In genomic region chr3:102485701-102486100, GRCh38 we compare ENCODE assay signal across 20 cellular contexts. TPM values are rescaled to one million over a fixed set of nuclear protein-coding genes. Genes with fewer than 3 reads are reported as not detected.
DNase-seq lines count a peak whose midpoint lies in the region; FAIRE-seq and TF ChIP-seq lines count a peak whose summit lies in the region.
"Had no signal": no experiment of that assay in that cellular context is flagged by ENCODE, and none has a peak within 500 bp of the region (broad histone marks: within the 10 kb centered on the region; RNA-seq: fewer than 3 reads in every experiment).

No MANE protein-coding gene starts in this region.

- intact Hi-C loops in PC-9 (cut with micrococcal nuclease; ENCODE audit: unreplicated experiment), result no loop called here

- H3K9me2 ChIP-seq in PC-9 (ENCODE audit: insufficient read depth), result no peaks in the 10 kb centered on the region

- no TSS peak for BruUV-seq in PC-9 (replicated peaks; lab: Mats Ljungman, UMichigan)

- no peak for TF ChIP-seq CTCF in PC-9 (conservative IDR thresholded peaks at IDR 0.05)
- TF ChIP-seq CTCF in epithelial cell of esophagus (IDR thresholded peaks at IDR 0.05; ENCODE audit: insufficient read depth, low read depth, low read length, missing control alignments), result no peak

- no peak for DNase-seq in PC-9
- peak; percentile 48 for DNase-seq in epithelial cell of esophagus (ENCODE audit: low read depth)
- peak; percentile 8 for DNase-seq in kidney tubule cell (ENCODE audit: low spot score)
- no peak for DNase-seq in urothelium cell line (ENCODE audit: low spot score)
- no peak for DNase-seq in activated CD4-positive, CD25-positive, alpha-beta regulatory T cell treated with anti-CD3 and anti-CD28 coated beads, Interleukin-2, amount 50 U/mL, for 72 hours
- no peak for DNase-seq in NCI-H2107 treated with DMSO at 0.1 percent for 48 hours (lab: John Stamatoyannopoulos, UW; ENCODE audit: unreplicated experiment)
- DNase-seq in NCI-H510A treated with DMSO at 0.1 percent for 48 hours (lab: John Stamatoyannopoulos, UW), result no peak
- DNase-seq: C1 segment of cervical spinal cord; Calu3; CD4-positive, alpha-beta memory T cell; COR-L47; DMS53; DMS79 treated with DMSO at 0.1 percent for 48 hours; GF-D8; H9 had no signal

- peaks cover 6% of the 10 kb centered on the region; the same call in 1 of the 2 replicates for H3K4me1 ChIP-seq in PC-9 (replicated peaks; ENCODE audit: insufficient read depth)

- H3K4me2 ChIP-seq in PC-9, result no peak overlapping the region

- no peak overlapping the region for H3K4me3 ChIP-seq in PC-9
- H3K4me3 ChIP-seq in epithelial cell of esophagus (ENCODE audit: low read length), result no peak overlapping the region

- CTCF ChIA-PET in PC-9 (lab: Charles Lee), result no interaction called here

- H3K9me3 ChIP-seq in PC-9 (ENCODE audit: insufficient read depth, low read depth), result no peaks in the 10 kb centered on the region; the same call in 1 of the 2 replicates

- H3F3A ChIP-seq in PC-9 (ENCODE audit: insufficient read depth, low read depth), result 0 out of 2 replicates have a peak, but pooled peaks cover 3% of the 10 kb centered on the region

- POLR2A ChIA-PET in PC-9 (lab: Charles Lee; ENCODE audit: unreplicated experiment), result no interaction called here

- no peaks in the 10 kb centered on the region for H4K20me1 ChIP-seq in PC-9 (ENCODE audit: insufficient read depth)

- FAIRE-seq in urothelium cell line (lab: Jason Lieb, UNC), result peak; percentile 17
- FAIRE-seq: GM12891, GM18507, H1 had no signal

- H3K79me2 ChIP-seq in PC-9 (ENCODE audit: low read depth), result no peaks in the 10 kb centered on the region

- H2AFZ ChIP-seq in PC-9, result peak overlapping the region; percentile 10; the same call in 1 of the 2 replicates

- H3K36me3 ChIP-seq in PC-9 (ENCODE audit: low read depth), result no peaks in the 10 kb centered on the region

- H3K27me3 ChIP-seq in PC-9 (ENCODE audit: insufficient read depth, low read depth), result no peaks in the 10 kb centered on the region

- H3K27ac ChIP-seq in PC-9, result no peak overlapping the region

RNA-seq across cellular contexts. Expression of gene ZPLD1, which starts 50.9 kb away (rescaled TPM):
- total RNA-seq in PC-9 (2021), result not detected in 2 replicates
- total RNA-seq: A172; CD4-positive, alpha-beta memory T cell; G401; H1; H9 had no signal

Comparison
In these comparisons a context has a peak if more than half of its experiments do, and no peak if none do; other contexts are left out.
1. DNase-seq: peak in epithelial cell of esophagus (single experiment) and kidney tubule cell (single experiment); none in PC-9 (0 of 2), urothelium cell line (single experiment), activated CD4-positive, CD25-positive, alpha-beta regulatory T cell treated with anti-CD3 and anti-CD28 coated beads, Interleukin-2, amount 50 U/mL, for 72 hours (single experiment), NCI-H2107 treated with DMSO at 0.1 percent for 48 hours (single experiment) and NCI-H510A treated with DMSO at 0.1 percent for 48 hours (single experiment).